Comparison of ENCODE assay signal across 8 cellular contexts in genomic region chr12:119229837-119230236, GRCh38. TPM values are rescaled to one million over a fixed set of nuclear protein-coding genes. Genes with fewer than 3 reads are reported as not detected.
A peak's percentile ranks its signal among the peaks of the same experiment; 100 is the strongest.
DNase-seq lines count a peak whose midpoint lies in the region; ATAC-seq and TF ChIP-seq lines count a peak whose summit lies in the region.

No MANE protein-coding gene starts in this region.

- H3K27ac Mint-ChIP-seq in mesothelial cell of epicardium: no peak overlapping the region

- no peaks in the 10 kb centered on the region for H3K4me1 Mint-ChIP-seq in mesothelial cell of epicardium

- TF ChIP-seq CTCF in coronary artery (IDR thresholded peaks at IDR 0.05) (no peak), mesothelial cell of epicardium (IDR thresholded peaks at IDR 0.05; ENCODE audit: unreplicated experiment) (no peak)

- H3K4me3 ChIP-seq in coronary artery: peak overlapping the region; percentile 12

- peak overlapping the region; percentile 66 for H3K4me3 Mint-ChIP-seq in mesothelial cell of epicardium

- no peak overlapping the region for H3K27ac ChIP-seq in coronary artery

- DNase-seq in EL (peak; percentile 28), NCI-H2029 treated with DMSO at 0.1 percent for 48 hours (lab: John Stamatoyannopoulos, UW) (peak; percentile 66), coronary artery (ENCODE audit: low spot score) (no peak), mesothelial cell of epicardium (ENCODE audit: low spot score in 2 of 2, unreplicated experiment in 2 of 2) (peak in 1 of 2 experiments; percentile 48), UCSD-AML1 (lab: John Stamatoyannopoulos, UW; ENCODE audit: unreplicated experiment) (no peak)
- no peak for DNase-seq in activated CD4-positive, alpha-beta T cell treated with anti-CD3 and anti-CD28 coated beads, Interleukin-2, amount 50 U/mL, for 4 hours

- peaks cover 7% of the 10 kb centered on the region for H3K9me3 Mint-ChIP-seq in mesothelial cell of epicardium

- ATAC-seq in GM21717 (IDR thresholded peaks at IDR 0.05; ENCODE audit: unreplicated experiment) (no peak), GM21723 (IDR thresholded peaks at IDR 0.05; ENCODE audit: unreplicated experiment) (no peak)

- H3K27me3 Mint-ChIP-seq in mesothelial cell of epicardium (ENCODE audit: low read depth): peaks cover 32% of the 10 kb centered on the region

- H3K36me3 Mint-ChIP-seq in mesothelial cell of epicardium: no peaks in the 10 kb centered on the region

RNA-seq across cellular contexts. Expression of gene HSPB8, which starts 51.1 kb away (rescaled TPM):
- total RNA-seq in mesothelial cell of epicardium: 13.5 to 16.8 TPM (median 15.7 TPM) in 3 replicates

Comparison
In these comparisons a context has a peak if more than half of its experiments do, and no peak if none do; other contexts are left out.
1. DNase-seq: peak in EL (single experiment) and NCI-H2029 treated with DMSO at 0.1 percent for 48 hours (single experiment); none in coronary artery (single experiment), UCSD-AML1 (single experiment) and activated CD4-positive, alpha-beta T cell treated with anti-CD3 and anti-CD28 coated beads, Interleukin-2, amount 50 U/mL, for 4 hours (0 of 2).